Comparison of ENCODE assay signal across 10 cellular contexts in the genomic region with DNA sequence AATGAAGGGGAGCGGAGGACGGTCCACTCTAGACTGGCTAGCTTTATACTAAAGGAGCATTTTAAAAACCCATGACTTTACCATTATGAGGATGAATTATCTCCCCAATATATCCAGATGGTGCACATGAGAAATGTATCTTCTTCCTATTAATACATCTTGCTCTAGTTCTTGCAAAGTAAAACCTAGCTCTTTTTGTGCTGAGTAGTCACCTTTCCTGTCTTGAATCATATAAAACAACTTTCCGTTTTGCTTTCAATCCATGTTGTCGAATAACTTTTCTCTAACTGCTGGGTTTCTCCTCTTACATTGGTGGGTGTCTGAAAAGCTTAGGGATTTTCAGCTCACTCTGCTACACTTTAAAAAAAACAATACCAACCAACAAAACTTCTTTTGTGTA.
"Had no signal": no experiment of that assay in that cellular context is flagged by ENCODE, and none has a peak within 500 bp of the region (broad histone marks: within the 10 kb centered on the region; RNA-seq: fewer than 3 reads in every experiment).

No MANE protein-coding gene starts in this region.

- H3K27ac ChIP-seq: GM23248, KMS-11 had no signal

- H2AFZ ChIP-seq: GM23248 had no signal

- H3K4me3 ChIP-seq: GM23248 had no signal

- H3K9ac ChIP-seq: GM23248, KMS-11 had no signal

- DNase-seq: GM23248, H9, HCEC 1CT, IMR-90, Karpas-422, KBM-7 had no signal

- FAIRE-seq: H1, H54, HTR-8/SVneo had no signal

- H3K4me2 ChIP-seq: KMS-11 had no signal
